Comparison of ENCODE assay signal across 8 cellular contexts in genomic region chr2:64730551-64731305, GRCh38.
DNase-seq lines count a peak whose midpoint lies in the region; ATAC-seq and TF ChIP-seq lines count a peak whose summit lies in the region.

No MANE protein-coding gene starts in this region.

- H3K4me3 Mint-ChIP-seq in stimulated activated naive CD8-positive, alpha-beta T cell treated with anti-CD3 and anti-CD28 coated beads, Interleukin-15, amount 100 ng/mL, for 72 hours, result peak overlapping the region; percentile 82 to 88

- no peaks in the 10 kb centered on the region for H3K27me3 ChIP-seq in dorsolateral prefrontal cortex

- H3K27ac Mint-ChIP-seq in stimulated activated naive CD8-positive, alpha-beta T cell treated with anti-CD3 and anti-CD28 coated beads, Interleukin-15, amount 100 ng/mL, for 72 hours, result peak overlapping the region; percentile 95 to 97

- peak; percentile 78 for ATAC-seq in stimulated activated naive CD8-positive, alpha-beta T cell treated with anti-CD3 and anti-CD28 coated beads, Interleukin-15, amount 100 ng/mL, for 72 hours
- no peak for ATAC-seq in GM21825 (IDR thresholded peaks at IDR 0.05; ENCODE audit: unreplicated experiment)

- H3K4me1 Mint-ChIP-seq in stimulated activated naive CD8-positive, alpha-beta T cell treated with anti-CD3 and anti-CD28 coated beads, Interleukin-15, amount 100 ng/mL, for 72 hours, result peaks cover 85% of the 10 kb centered on the region

- TF ChIP-seq CTCF in dorsolateral prefrontal cortex (IDR thresholded peaks at IDR 0.05 in 54 of 56, conservative IDR thresholded peaks at IDR 0.05 in 2 of 56; ENCODE audit: low read depth in 1 of 56, partially characterized antibody in 56 of 56), result peak in 5 of 56 donors; percentile 6 to 33 (median 12)

- peak; percentile 10 for DNase-seq in NK-92 treated with Interleukin-12 subunit alpha and Interleukin-12 subunit beta, amount 100 ng/mL, for 24 hours (lab: John Stamatoyannopoulos, UW)
- DNase-seq in NK-92 (lab: John Stamatoyannopoulos, UW; ENCODE audit: unreplicated experiment) (no peak), NCI-H187 (lab: John Stamatoyannopoulos, UW) (peak; percentile 39 to 80), dorsolateral prefrontal cortex (peak in 8 of 10 donors; percentile 47 to 79 (median 64)), medulla oblongata (ENCODE audit: extremely low spot score) (peak; percentile 93)
- DNase-seq in activated CD4-positive, alpha-beta T cell treated with anti-CD3 and anti-CD28 coated beads for 1 hour, result peak; percentile 17
- DNase-seq in stimulated activated naive CD8-positive, alpha-beta T cell treated with anti-CD3 and anti-CD28 coated beads, Interleukin-15, amount 100 ng/mL, for 72 hours, result peak in 1 of 2 donors; percentile 28

- no peaks in the 10 kb centered on the region for H3K27me3 Mint-ChIP-seq in stimulated activated naive CD8-positive, alpha-beta T cell treated with anti-CD3 and anti-CD28 coated beads, Interleukin-15, amount 100 ng/mL, for 72 hours

- H3K27ac ChIP-seq in dorsolateral prefrontal cortex, result peak overlapping the region; percentile 21 to 91 (median 82)

- intact Hi-C loops in dorsolateral prefrontal cortex (cut with DNase I), result loop anchor here in 1 of 2 donors (2.0 kb wide), 1 partner anchor 20 kb away; no protein-coding TSS in a partner anchor

- peak overlapping the region; percentile 22 to 70 (median 50) for H3K4me3 ChIP-seq in dorsolateral prefrontal cortex

- H3K9me3 Mint-ChIP-seq in stimulated activated naive CD8-positive, alpha-beta T cell treated with anti-CD3 and anti-CD28 coated beads, Interleukin-15, amount 100 ng/mL, for 72 hours, result no peaks in the 10 kb centered on the region
